16 cellular contexts compared by ENCODE assay signal in the genomic region with DNA sequence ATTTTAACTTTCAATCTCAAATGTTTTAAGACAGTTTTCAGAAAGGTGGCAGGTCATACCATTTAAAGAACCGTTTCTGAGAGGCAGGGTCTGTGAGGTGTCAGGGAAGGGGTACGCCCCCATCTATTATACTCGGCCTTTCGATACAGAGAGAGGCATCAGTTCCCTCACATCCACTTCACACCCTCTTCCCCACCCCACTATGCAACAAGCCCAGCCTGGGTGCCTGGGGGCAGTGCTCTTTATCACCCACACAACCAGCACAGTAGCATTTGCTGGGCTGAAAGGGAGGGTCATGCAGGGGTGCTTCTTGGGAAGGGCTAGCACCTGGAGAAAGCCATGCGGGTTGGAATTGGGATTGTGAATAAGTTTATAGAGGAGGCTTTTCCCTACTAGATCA. TPM values are rescaled to one million over a fixed set of nuclear protein-coding genes. Genes with fewer than 3 reads are reported as not detected.
DNase-seq lines count a peak whose midpoint lies in the region; ATAC-seq and TF ChIP-seq lines count a peak whose summit lies in the region.
"Had no signal": no experiment of that assay in that cellular context is flagged by ENCODE, and none has a peak within 500 bp of the region (broad histone marks: within the 10 kb centered on the region; RNA-seq: fewer than 3 reads in every experiment).

No MANE protein-coding gene starts in this region.

- H3K79me2 ChIP-seq in hepatocyte, result no peaks in the 10 kb centered on the region

- no peak for DNase-seq in activated CD8-positive, alpha-beta memory T cell treated with anti-CD3 and anti-CD28 coated beads, Interleukin-2, amount 50 U/mL, for 4 hours
- DNase-seq in hepatocyte (ENCODE audit: low spot score), result no peak
- DNase-seq in activated gamma-delta T cell (lab: John Stamatoyannopoulos, UW), result no peak
- DNase-seq in HAP-1 (ENCODE audit: low spot score in 2 of 2), result no peak
- DNase-seq: activated CD4-positive, alpha-beta T cell treated with anti-CD3 and anti-CD28 coated beads, Interleukin-2, amount 10 ng/mL, durations not matched to agents 7 days and 5 days; activated T-cell treated with anti-CD3 and anti-CD28 coated beads, Interleukin-2, amount 50 U/mL, for 4 hours; endodermal cell; foreskin fibroblast; MV-4-11; natural killer cell had no signal

- no peaks in the 10 kb centered on the region for H3K9me2 ChIP-seq in hepatocyte (replicated peaks; ENCODE audit: insufficient read depth)

- H3K4me2 ChIP-seq in hepatocyte, result no peak overlapping the region

- no peak overlapping the region for H3K4me3 ChIP-seq in hepatocyte
- H3K4me3 ChIP-seq in HAP-1, result no peak overlapping the region
- H3K4me3 ChIP-seq: thoracic aorta had no signal

- H3K36me3 ChIP-seq in hepatocyte (replicated peaks; ENCODE audit: insufficient read depth, low read depth) (no peaks in the 10 kb centered on the region), HAP-1 (replicated peaks) (no peaks in the 10 kb centered on the region)
- H3K36me3 ChIP-seq: thoracic aorta had no signal

- H2AFZ ChIP-seq in hepatocyte, result no peak overlapping the region

- WGBS in hepatocyte (ENCODE audit: low lambda C conversion rate, missing lambda C conversion rate), result 94% methylated on average over 5 of the region's 5 CpGs

- no peak for TF ChIP-seq CTCF in hepatocyte (IDR thresholded peaks at IDR 0.05; ENCODE audit: poor library complexity)

- in situ Hi-C loops in HAP-1 (cut with MboI; ENCODE audit: low sequenced_read_pairs), result no loop called here

- H4K20me1 ChIP-seq in hepatocyte (ENCODE audit: insufficient read depth, poor library complexity, severe bottlenecking), result no peaks in the 10 kb centered on the region

- H3K27ac ChIP-seq in hepatocyte, result no peak overlapping the region
- H3K27ac ChIP-seq: thoracic aorta had no signal

- no peaks in the 10 kb centered on the region for H3K9me3 ChIP-seq in hepatocyte (ENCODE audit: low read depth)
- H3K9me3 ChIP-seq in HAP-1, result no peaks in the 10 kb centered on the region
- H3K9me3 ChIP-seq: thoracic aorta had no signal

- ATAC-seq in GM18858 (IDR thresholded peaks at IDR 0.05; ENCODE audit: unreplicated experiment) (peak; percentile 14), GM21367 (IDR thresholded peaks at IDR 0.05; ENCODE audit: unreplicated experiment) (peak; percentile 12), HG02884 (IDR thresholded peaks at IDR 0.05; ENCODE audit: unreplicated experiment) (peak; percentile 27), HG03469 (IDR thresholded peaks at IDR 0.05; ENCODE audit: unreplicated experiment) (peak; percentile 10)
- ATAC-seq: activated T-cell treated with anti-CD3 and anti-CD28 coated beads, Interleukin-2, amount 50 U/mL, for 4 hours; natural killer cell had no signal

- H3K27me3 ChIP-seq in hepatocyte, result no peaks in the 10 kb centered on the region
- H3K27me3 ChIP-seq in HAP-1 (ENCODE audit: low read depth), result no peaks in the 10 kb centered on the region

- no peaks in the 10 kb centered on the region for H3K4me1 ChIP-seq in hepatocyte (ENCODE audit: insufficient read depth)
- no peaks in the 10 kb centered on the region for H3K4me1 ChIP-seq in HAP-1

RNA-seq across cellular contexts. Expression of a gene that starts 56.0 kb away (rescaled TPM):
- 0.52 and 2.4 TPM in 2 replicates for total RNA-seq in hepatocyte
- not detected in 2 replicates for polyA plus RNA-seq in hepatocyte
- total RNA-seq: activated CD4-positive, alpha-beta T cell treated with anti-CD3 and anti-CD28 coated beads, Interleukin-2, amount 10 ng/mL, durations not matched to agents 7 days and 5 days; activated T-cell treated with anti-CD3 and anti-CD28 coated beads, Interleukin-2, amount 50 U/mL, for 4 hours; endodermal cell; lower leg skin; natural killer cell; thoracic aorta had no signal
